ENCODE assay signal across 8 cellular contexts in genomic region chr3:152556731-152557254, GRCh38.
DNase-seq lines count a peak whose midpoint lies in the region; ATAC-seq and TF ChIP-seq lines count a peak whose summit lies in the region.

No MANE protein-coding gene starts in this region.

- intact Hi-C loops in IMR-90 (cut with micrococcal nuclease) = no loop called here

- no peak overlapping the region for H4K91ac ChIP-seq in IMR-90 (ENCODE audit: insufficient read depth, low read depth, low read length)

- H2BK5ac ChIP-seq in IMR-90 (ENCODE audit: low read depth, low read length, poor library complexity, severe bottlenecking) = no peak overlapping the region

- H3K27me3 ChIP-seq in ACC112 (ENCODE audit: insufficient read depth, low read length) = no peaks in the 10 kb centered on the region
- peaks cover 1% of the 10 kb centered on the region; the same call in 1 of the 2 replicates for H3K27me3 ChIP-seq in IMR-90 (ENCODE audit: control insufficient read depth, insufficient read depth, low read length)

- no peak overlapping the region for H2BK20ac ChIP-seq in IMR-90 (ENCODE audit: low read depth, low read length)

- H4K20me1 ChIP-seq in IMR-90 (ENCODE audit: insufficient read depth, low read length) = no peaks in the 10 kb centered on the region

- H4K5ac ChIP-seq in IMR-90 (ENCODE audit: low read depth, low read length) = no peak overlapping the region

- H3K4me1 ChIP-seq in ACC112 (ENCODE audit: control insufficient read depth, insufficient read depth, low read length, unreplicated experiment) (peaks cover 47% of the 10 kb centered on the region), IMR-90 (ENCODE audit: control insufficient read depth, insufficient read depth, low read length) (no peaks in the 10 kb centered on the region)

- CTCF ChIA-PET in IMR-90 (lab: Yijun Ruan, JAX) = no interaction called here

- H3K9me3 ChIP-seq in IMR-90 (ENCODE audit: control insufficient read depth, insufficient read depth, low read length) = no peaks in the 10 kb centered on the region

- no peak overlapping the region for H3K4me2 ChIP-seq in IMR-90 (ENCODE audit: low read depth, low read length)

- peak; percentile 76 for ATAC-seq in GM21381 (IDR thresholded peaks at IDR 0.05; ENCODE audit: unreplicated experiment)
- peak; percentile 35; the same call in 1 of the 2 replicates for ATAC-seq in IMR-90 (ENCODE audit: low read depth)
- peak; percentile 83 for ATAC-seq in stimulated activated naive CD8-positive, alpha-beta T cell treated with anti-CD3 and anti-CD28 coated beads, Interleukin-15, Interleukin-2, amounts not matched to agents 100 U/mL and 50 U/mL, for 24 hours

- H3K79me1 ChIP-seq in IMR-90 (ENCODE audit: low read depth in 1 of 2, low read length in 2 of 2) = no peaks in the 10 kb centered on the region

- in situ Hi-C loops in IMR-90 (cut with MboI; ENCODE audit: low sequenced_read_pairs) = no loop called here

- H3K27ac ChIP-seq in ACC112 (ENCODE audit: low read depth, low read length) (peak overlapping the region; percentile 92), IMR-90 (ENCODE audit: insufficient read depth, low read length) (no peak overlapping the region)

- dilution Hi-C loops in IMR-90 (cut with HindIII; ENCODE audit: low sequenced_read_pairs, unreplicated experiment) = no loop called here

- no peak overlapping the region for H3K9ac ChIP-seq in IMR-90 (ENCODE audit: low read depth, low read length)

- POLR2A ChIA-PET in IMR-90 (lab: Charles Lee; ENCODE audit: unreplicated experiment) = no interaction called here

- H3K23ac ChIP-seq in IMR-90 (ENCODE audit: low read depth, low read length) = no peak overlapping the region

- no peak overlapping the region for H2AK5ac ChIP-seq in IMR-90 (ENCODE audit: low read depth, low read length)

- H3K9me1 ChIP-seq in IMR-90 (ENCODE audit: insufficient read depth, low read length) = no peaks in the 10 kb centered on the region

- H2BK120ac ChIP-seq in IMR-90 (ENCODE audit: low read depth, low read length) = no peak overlapping the region

- H2BK15ac ChIP-seq in IMR-90 (ENCODE audit: low read depth, low read length) = no peak overlapping the region

- no peak overlapping the region for H3K56ac ChIP-seq in IMR-90 (ENCODE audit: extremely low read depth, insufficient read depth, low read length)

- H3K18ac ChIP-seq in IMR-90 (ENCODE audit: low read depth, low read length) = no peak overlapping the region

- H3K4ac ChIP-seq in IMR-90 (ENCODE audit: low read depth, low read length) = no peak overlapping the region

- no peak overlapping the region for H4K8ac ChIP-seq in IMR-90 (ENCODE audit: low read depth in 2 of 2, low read length in 2 of 2)

- no peaks in the 10 kb centered on the region for H3K36me3 ChIP-seq in ACC112 (ENCODE audit: insufficient read depth, low read length)
- H3K36me3 ChIP-seq in IMR-90 (ENCODE audit: control insufficient read depth, insufficient read depth, low read length) = no peaks in the 10 kb centered on the region

- H2AFZ ChIP-seq in ACC112 (ENCODE audit: low read length, unreplicated experiment) (peak overlapping the region; percentile 82), IMR-90 (replicated peaks; ENCODE audit: low read length, poor library complexity) (no peak overlapping the region)

- peak; percentile 36 for DNase-seq in IMR-90
- peak; percentile 29 for DNase-seq in glomerular endothelial cell (ENCODE audit: extremely low read depth, low read depth, low spot score)
- no peak for DNase-seq in stimulated activated naive CD8-positive, alpha-beta T cell treated with anti-CD3 and anti-CD28 coated beads, Interleukin-15, Interleukin-2, amounts not matched to agents 100 U/mL and 50 U/mL, for 24 hours
- no peak for DNase-seq in NCI-H510A (lab: John Stamatoyannopoulos, UW)
- no peak for DNase-seq in activated CD4-positive, alpha-beta T cell treated with anti-CD3 and anti-CD28 coated beads, Interleukin-2, amount 50 U/mL, for 48 hours
- no peak for DNase-seq in SK-N-DZ (ENCODE audit: low spot score)

- H3K79me2 ChIP-seq in ACC112 (ENCODE audit: control insufficient read depth, insufficient read depth, low read length, unreplicated experiment) = no peaks in the 10 kb centered on the region

- no peak for TF ChIP-seq POLR2A in IMR-90 (IDR thresholded peaks at IDR 0.05; ENCODE audit: low read depth, low read length)

- no peak for TF ChIP-seq RAD21 in IMR-90 (IDR thresholded peaks at IDR 0.05; ENCODE audit: low read length)

- TF ChIP-seq CTCF in IMR-90 (conservative IDR thresholded peaks at IDR 0.05; ENCODE audit: low read depth, low read length) = no peak

- no peak overlapping the region for H3K14ac ChIP-seq in IMR-90 (replicated peaks; ENCODE audit: low read depth, low read length)

- H2AK9ac ChIP-seq in IMR-90 (replicated peaks; ENCODE audit: low read depth, low read length, poor library complexity) = no peak overlapping the region

- no TSS peak for BruUV-seq in IMR-90 (replicated peaks; lab: Mats Ljungman, UMichigan)

- H3K4me3 ChIP-seq in ACC112 (ENCODE audit: low read depth, low read length) (peak overlapping the region; percentile 61), IMR-90 (ENCODE audit: insufficient read depth, low read depth, low read length) (no peak overlapping the region)

TF ChIP-seq in IMR-90, 13 proteins besides CTCF, POLR2A, EP300 and RAD21:
- TF ChIP-seq RFX5 (IDR thresholded peaks at IDR 0.05; ENCODE audit: low read depth, low read length) (no peak), SMC3 (IDR thresholded peaks at IDR 0.05; ENCODE audit: low read depth, low read length) (no peak), ELK1 (IDR thresholded peaks at IDR 0.05; ENCODE audit: borderline replicate concordance, low read depth, low read length) (no peak), NFE2L2 (IDR thresholded peaks at IDR 0.05; ENCODE audit: low read depth, low read length) (no peak), RCOR1 (IDR thresholded peaks at IDR 0.05; ENCODE audit: insufficient replicate concordance, low read length) (no peak), MXI1 (IDR thresholded peaks at IDR 0.05; ENCODE audit: borderline replicate concordance, low read depth, low read length) (no peak), MAZ (IDR thresholded peaks at IDR 0.05; ENCODE audit: borderline replicate concordance, low read depth, low read length) (no peak), CEBPB (IDR thresholded peaks at IDR 0.05; ENCODE audit: low read depth, low read length) (no peak)

Comparison
In these comparisons a context has a peak if more than half of its experiments do, and no peak if none do; other contexts are left out.
1. DNase-seq: peak in IMR-90 (single experiment) and glomerular endothelial cell (single experiment); none in stimulated activated naive CD8-positive, alpha-beta T cell treated with anti-CD3 and anti-CD28 coated beads, Interleukin-15, Interleukin-2, amounts not matched to agents 100 U/mL and 50 U/mL, for 24 hours (single experiment), NCI-H510A (single experiment), activated CD4-positive, alpha-beta T cell treated with anti-CD3 and anti-CD28 coated beads, Interleukin-2, amount 50 U/mL, for 48 hours (0 of 2) and SK-N-DZ (single experiment).
2. Peak in every context shown above with its lines, with median percentiles within 50 percentile points of each other: ATAC-seq.